Comparison of ENCODE assay signal across 9 cellular contexts in the genomic region with DNA sequence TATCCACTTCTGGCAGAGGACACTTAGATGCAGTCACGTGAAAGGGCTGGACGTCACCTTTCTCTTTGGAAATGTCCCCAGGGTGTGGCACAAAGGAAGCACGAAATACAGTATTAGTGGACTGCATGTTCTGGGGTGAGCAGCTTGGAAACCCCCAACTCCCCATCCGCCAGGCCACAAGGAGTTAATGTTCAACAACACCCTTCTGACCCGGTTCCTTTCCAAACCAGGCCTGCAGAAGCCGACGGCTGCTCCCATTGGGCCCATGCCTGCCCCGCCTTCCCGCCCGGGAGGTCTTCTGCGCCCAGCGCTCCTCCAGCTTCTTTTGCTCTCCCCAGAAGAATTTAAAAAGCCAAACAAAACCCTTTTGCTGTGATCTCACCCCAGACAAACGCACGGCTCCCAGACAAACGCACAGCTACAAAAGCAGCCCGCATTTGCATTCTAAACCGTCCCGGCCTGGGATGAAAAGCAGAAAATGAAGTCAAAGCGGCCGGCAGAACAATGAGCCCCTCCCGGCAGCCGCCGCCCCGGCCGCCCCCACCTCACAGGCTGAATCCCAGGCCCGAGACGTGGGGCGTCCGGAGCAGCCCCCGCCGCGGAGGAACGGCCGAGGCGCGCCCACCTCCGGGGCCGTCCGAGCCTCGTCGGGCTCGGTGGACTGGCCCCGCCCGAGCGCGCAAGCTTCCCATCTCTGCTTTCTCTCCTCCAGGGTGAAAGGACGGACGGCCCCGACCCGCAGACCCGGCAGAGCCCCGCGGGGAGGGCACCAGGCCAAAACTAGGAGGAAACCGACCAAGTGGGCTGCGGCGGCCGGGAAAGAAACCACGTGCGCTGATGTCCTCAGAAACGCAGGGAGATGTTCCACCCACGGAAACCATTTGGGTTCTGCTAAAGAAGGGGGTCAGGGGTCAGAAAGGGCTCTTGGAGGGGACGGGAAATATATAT.
A peak's percentile ranks its signal among the peaks of the same experiment; 100 is the strongest.
DNase-seq lines count a peak whose midpoint lies in the region; ATAC-seq and TF ChIP-seq lines count a peak whose summit lies in the region.
"Had no signal": no experiment of that assay in that cellular context is flagged by ENCODE, and none has a peak within 500 bp of the region (broad histone marks: within the 10 kb centered on the region; RNA-seq: fewer than 3 reads in every experiment).

No MANE protein-coding gene starts in this region.

- TF ChIP-seq EP300 in Ishikawa (IDR thresholded peaks at IDR 0.05; ENCODE audit: borderline replicate concordance) = no peak

- H3K27me3 ChIP-seq in esophagus squamous epithelium (no peaks in the 10 kb centered on the region), mononuclear cell (ENCODE audit: insufficient read depth, low read length) (peaks cover 18% of the 10 kb centered on the region), aorta (ENCODE audit: control insufficient read depth in 1 of 2, insufficient read depth in 2 of 2, low read length in 1 of 2) (no peaks in the 10 kb centered on the region)

- H3K4me1 ChIP-seq in esophagus squamous epithelium (peaks cover 3 to 62% (median 26%) of the 10 kb centered on the region in 3 donors), mononuclear cell (ENCODE audit: insufficient read depth, low read length) (peaks cover 17% of the 10 kb centered on the region), aorta (ENCODE audit: control insufficient read depth in 1 of 2, insufficient read depth in 2 of 2, low read length in 2 of 2) (no peaks in the 10 kb centered on the region)

- 4 to 5% methylated on average over 12 to 15 of the region's 62 CpGs for WGBS in esophagus squamous epithelium, 2 donors
- WGBS in aorta, 2 donors = 2 to 3% methylated on average over 62 of the region's 62 CpGs

- H3K4me3 ChIP-seq in AG10803 (ENCODE audit: low read length) = peak overlapping the region; percentile 60
- H3K4me3 ChIP-seq in esophagus squamous epithelium = peak overlapping the region; percentile 47 to 68 (median 52)
- peak overlapping the region; percentile 19 for H3K4me3 ChIP-seq in mononuclear cell (ENCODE audit: low read length)
- peak overlapping the region; percentile 56 to 62 for H3K4me3 ChIP-seq in aorta (ENCODE audit: low read length in 2 of 2)

- peak overlapping the region; percentile 80 to 92 (median 86) for H3K27ac ChIP-seq in esophagus squamous epithelium
- H3K27ac ChIP-seq in aorta (ENCODE audit: low read depth in 1 of 2, low read length in 2 of 2) = peak overlapping the region in 1 of 2 donors; percentile 48

- H3K9me3 ChIP-seq in esophagus squamous epithelium = no peaks in the 10 kb centered on the region
- no peaks in the 10 kb centered on the region for H3K9me3 ChIP-seq in mononuclear cell (ENCODE audit: low read depth, low read length)
- H3K9me3 ChIP-seq in aorta (ENCODE audit: control insufficient read depth, low read length) = no peaks in the 10 kb centered on the region

- TF ChIP-seq CTCF in AG10803 (conservative IDR thresholded peaks at IDR 0.05; ENCODE audit: low read length) = no peak
- no peak for TF ChIP-seq CTCF in esophagus squamous epithelium (IDR thresholded peaks at IDR 0.05)

- intact Hi-C loops in esophagus squamous epithelium (cut with DNase I) = no loop called here
- intact Hi-C loops in aorta (cut with DNase I) = no loop called here

- peak in 1 of 4 donors; percentile 35 for TF ChIP-seq POLR2A in esophagus squamous epithelium (IDR thresholded peaks at IDR 0.05)

- ATAC-seq in aorta (ENCODE audit: low FRiP score) (peak; percentile 84), GM19328 (IDR thresholded peaks at IDR 0.05; ENCODE audit: unreplicated experiment) (no peak)

- TF ChIP-seq RAD21 in Ishikawa (IDR thresholded peaks at IDR 0.05; ENCODE audit: low read depth) = no peak

- peak; percentile 59 for DNase-seq in AG10803 (ENCODE audit: low read depth)
- DNase-seq in esophagus squamous epithelium (lab: John Stamatoyannopoulos, UW) = no peak
- DNase-seq in aorta = peak; percentile 78 to 86
- no peak for DNase-seq in cortex of kidney (lab: John Stamatoyannopoulos, UW)
- DNase-seq in SHP77 treated with DMSO at 0.1 percent for 48 hours (lab: John Stamatoyannopoulos, UW) = no peak
- DNase-seq: activated naive CD8-positive, alpha-beta T cell treated with anti-CD3 and anti-CD28 coated beads, Interleukin-2, amount 10 ng/mL, durations not matched to agents 7 days and 5 days had no signal

- H3K36me3 ChIP-seq in esophagus squamous epithelium (no peaks in the 10 kb centered on the region), aorta (ENCODE audit: control insufficient read depth in 1 of 2, insufficient read depth in 2 of 2, low read length in 1 of 2) (no peaks in the 10 kb centered on the region)

TF ChIP-seq in Ishikawa, 13 proteins besides CTCF, POLR2A, EP300 and RAD21:
- TF ChIP-seq, protein P1, sequence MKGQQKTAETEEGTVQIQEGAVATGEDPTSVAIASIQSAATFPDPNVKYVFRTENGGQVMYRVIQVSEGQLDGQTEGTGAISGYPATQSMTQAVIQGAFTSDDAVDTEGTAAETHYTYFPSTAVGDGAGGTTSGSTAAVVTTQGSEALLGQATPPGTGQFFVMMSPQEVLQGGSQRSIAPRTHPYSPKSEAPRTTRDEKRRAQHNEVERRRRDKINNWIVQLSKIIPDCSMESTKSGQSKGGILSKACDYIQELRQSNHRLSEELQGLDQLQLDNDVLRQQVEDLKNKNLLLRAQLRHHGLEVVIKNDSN (IDR thresholded peaks at IDR 0.05) = peak; percentile 47; the same call in 1 of the 2 replicates
- TF ChIP-seq, protein P2, sequence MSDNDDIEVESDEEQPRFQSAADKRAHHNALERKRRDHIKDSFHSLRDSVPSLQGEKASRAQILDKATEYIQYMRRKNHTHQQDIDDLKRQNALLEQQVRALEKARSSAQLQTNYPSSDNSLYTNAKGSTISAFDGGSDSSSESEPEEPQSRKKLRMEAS (IDR thresholded peaks at IDR 0.05) = peak; percentile 36; the same call in 1 of the 2 replicates
- TF ChIP-seq TAF1 (IDR thresholded peaks at IDR 0.05; ENCODE audit: low read depth) (no peak), ZBTB7A (IDR thresholded peaks at IDR 0.05; ENCODE audit: low read depth) (peak; percentile 77), TEAD4 (IDR thresholded peaks at IDR 0.05) (no peak), FOXM1 (IDR thresholded peaks at IDR 0.05; ENCODE audit: borderline replicate concordance, low read depth) (no peak), CEBPB (IDR thresholded peaks at IDR 0.05) (no peak), NFIC (IDR thresholded peaks at IDR 0.05) (peak; percentile 30; the same call in 1 of the 2 replicates)
TF ChIP-seq in Ishikawa: peak in this region for 4.

Comparison
In these comparisons a context has a peak if more than half of its experiments do, and no peak if none do; other contexts are left out.
1. DNase-seq: peak in AG10803 (single experiment) and aorta (2 of 2); none in esophagus squamous epithelium (single experiment), cortex of kidney (single experiment) and SHP77 treated with DMSO at 0.1 percent for 48 hours (single experiment).
2. Peak in every context shown above with its lines, with median percentiles within 50 percentile points of each other: H3K4me3 ChIP-seq.